8 cellular contexts compared by ENCODE assay signal in genomic region chr19:32976223-32976805, GRCh38. TPM values are rescaled to one million over a fixed set of nuclear protein-coding genes. Genes with fewer than 3 reads are reported as not detected.
DNase-seq lines count a peak whose midpoint lies in the region; ATAC-seq, FAIRE-seq and TF ChIP-seq lines count a peak whose summit lies in the region.

No MANE protein-coding gene starts in this region.

- peak; percentile 7 to 16; a peak in 1 of 6 replicates for ATAC-seq in A549
- no peak for ATAC-seq in esophagus mucosa

- TF ChIP-seq RAD21 in A549 (conservative IDR thresholded peaks at IDR 0.05 in 1 of 2, IDR thresholded peaks at IDR 0.05 in 1 of 2) (peak; percentile 99 to 100), liver (IDR thresholded peaks at IDR 0.05) (peak; percentile 91)

- POLR2A ChIA-PET in A549 (lab: Yijun Ruan, JAX) = interaction anchor here (0.6 to 1.7 kb wide), 3 partner anchors 65 to 200 kb away, joined by 5 read pairs; no protein-coding TSS in a partner anchor

- peak; percentile 94 for FAIRE-seq in A549 (lab: Jason Lieb, UNC)

- no peak overlapping the region for H3K9ac ChIP-seq in liver (ENCODE audit: low read depth in 1 of 2, low read length in 2 of 2)

- peak overlapping the region; percentile 38 to 42; a peak in 5 of 6 replicates for H3K27ac ChIP-seq in A549
- H3K27ac ChIP-seq in liver (ENCODE audit: low read depth in 1 of 2, low read length in 2 of 2) = no peak overlapping the region

- H3K36me3 ChIP-seq in liver (ENCODE audit: control insufficient read depth in 4 of 4, insufficient read depth in 3 of 4, low read depth in 1 of 4, low read length in 3 of 4) = peaks cover 5 to 9% (median 6%) of the 10 kb centered on the region in 4 donors

- H3K4me1 ChIP-seq in A549 (peaks cover 28% of the 10 kb centered on the region), liver (ENCODE audit: control insufficient read depth in 4 of 4, insufficient read depth in 4 of 4, low read length in 3 of 4) (peaks cover 0 to 15% (median 8%) of the 10 kb centered on the region in 4 donors)

- TF ChIP-seq EP300 in A549 (IDR thresholded peaks at IDR 0.05) = no peak

- H3K4me2 ChIP-seq in A549 = peak overlapping the region; percentile 40; the same call in 1 of the 3 replicates

- in situ Hi-C loops in GM13976 (cut with MboI; ENCODE audit: low sequenced_read_pairs, unreplicated experiment) = loop anchor here (10.0 kb wide), 1 partner anchor 138 kb away; no protein-coding TSS in a partner anchor

- TF ChIP-seq POLR2A in A549 (IDR thresholded peaks at IDR 0.05; ENCODE audit: low read length) = no peak

- 38% methylated on average over 14 of the region's 14 CpGs for WGBS in A549 (ENCODE audit: missing lambda C conversion rate)
- WGBS in liver = 44% methylated on average over 14 of the region's 14 CpGs

- TF ChIP-seq CTCF in A549 (IDR thresholded peaks at IDR 0.05) (peak; percentile 100), GM13976 (IDR thresholded peaks at IDR 0.05; ENCODE audit: borderline replicate concordance, control extremely low read depth, extremely low read depth, insufficient read depth, missing control alignments) (peak; percentile 73), liver (IDR thresholded peaks at IDR 0.05; ENCODE audit: low read depth, low read length, missing input control) (peak; percentile 64)

- H3K9me3 ChIP-seq in A549 = no peaks in the 10 kb centered on the region
- no peaks in the 10 kb centered on the region for H3K9me3 ChIP-seq in liver (ENCODE audit: control insufficient read depth in 4 of 4, low read length in 3 of 4)

- no peaks in the 10 kb centered on the region for H3K27me3 ChIP-seq in liver (ENCODE audit: control insufficient read depth in 4 of 4, insufficient read depth in 4 of 4, low read length in 3 of 4)

- H3K4me3 ChIP-seq in A549 (no peak overlapping the region), liver (ENCODE audit: low read depth in 1 of 3, low read length in 3 of 3) (no peak overlapping the region)

- CTCF ChIA-PET in A549 (lab: Yijun Ruan, JAX) = interaction anchor here (0.6 to 16.5 kb wide), 88 partner anchors 9 to 545 kb away, joined by 3 to 349 read pairs (median 6); partner anchors contain the start of genes ANKRD27, GPATCH1, NUDT19 and RGS9BP

- DNase-seq in A549 (ENCODE audit: low read depth in 1 of 2, low spot score in 1 of 2) (peak; percentile 89), GM13976 (ENCODE audit: low spot score) (peak; percentile 62), NCI-H2227 (lab: John Stamatoyannopoulos, UW; ENCODE audit: unreplicated experiment) (peak; percentile 94), cerebellum (ENCODE audit: low spot score) (peak; percentile 75)
- peak; percentile 67 for DNase-seq in activated CD4-positive, CD25-positive, alpha-beta regulatory T cell treated with anti-CD3 and anti-CD28 coated beads, Interleukin-2, amount 50 U/mL, for 72 hours
- DNase-seq in stimulated activated CD4-positive, alpha-beta T cell treated with anti-CD3 and anti-CD28 coated beads, TNF-alpha, amount 100 ng/mL, for 4 hours (ENCODE audit: low read depth in 3 of 3) = peak; percentile 30 to 45 (median 34)

TF ChIP-seq in A549, 52 proteins besides CTCF, POLR2A, EP300 and RAD21:
- TF ChIP-seq MAFK (IDR thresholded peaks at IDR 0.05; ENCODE audit: partially characterized antibody) (peak; percentile 4), FOSL2 (IDR thresholded peaks at IDR 0.05) (no peak), FOSL2 (CRISPR knock-in tag; IDR thresholded peaks at IDR 0.05) (peak; percentile 18; the same call in 1 of the 2 replicates), FOXS1 (CRISPR knock-in tag; IDR thresholded peaks at IDR 0.05) (no peak), SMC3 (IDR thresholded peaks at IDR 0.05) (peak; percentile 99), BHLHE40 (IDR thresholded peaks at IDR 0.05; ENCODE audit: low read depth, low read length) (no peak)

TF ChIP-seq in liver, 16 proteins besides CTCF, POLR2A, EP300 and RAD21:
- TF ChIP-seq RXRA (IDR thresholded peaks at IDR 0.05) (peak in 1 of 2 donors; percentile 5), REST (IDR thresholded peaks at IDR 0.05) (no peak)
TF ChIP-seq in liver: peak in this region for 1.

RNA-seq across cellular contexts. Expression of gene FAAP24, which starts 4.3 kb away (rescaled TPM):
- polyA plus RNA-seq in A549 (2011; rRNA removed) = 14.4 and 15.9 TPM in 2 replicates
- polyA plus RNA-seq in A549 (2012; cell fraction: cytosol; rRNA removed) = 13.1 and 15.9 TPM in 2 replicates
- polyA plus RNA-seq in A549 (2012; cell fraction: nucleus; rRNA removed) = 4.0 and 4.4 TPM in 2 replicates
- 14.2 to 15.1 TPM (median 15.0 TPM) in 3 replicates for polyA plus RNA-seq in A549 (2017; fragmentation: RNase III; extraction: RNeasy Plus Mini Kit Qiagen cat#74134 plus additional on column Dnase treatment)
- 10.1 and 14.6 TPM in 2 replicates for polyA minus RNA-seq in A549 (2011; rRNA and poly(A)+ RNA removed)
- total RNA-seq in cerebellum = 1.7 TPM
- total RNA-seq in liver = 1 to 10 TPM in 1 of 2 donors, under 1 TPM in 1; 0.25 to 1.1 TPM
- polyA plus RNA-seq in liver = under 1 TPM; 0.19 to 0.29 TPM
- 3.8 TPM for total RNA-seq in esophagus mucosa

RNA-seq across cellular contexts. Expression of gene CEP89, which starts 4.6 kb away (rescaled TPM):
- polyA plus RNA-seq in A549 (2011; rRNA removed) = 31.5 and 45.3 TPM in 2 replicates
- 41.5 and 44.3 TPM in 2 replicates for polyA plus RNA-seq in A549 (2012; cell fraction: cytosol; rRNA removed)
- polyA plus RNA-seq in A549 (2012; cell fraction: nucleus; rRNA removed) = 50.8 and 61.9 TPM in 2 replicates
- 38.4 to 42.2 TPM (median 41.3 TPM) in 3 replicates for polyA plus RNA-seq in A549 (2017; fragmentation: RNase III; extraction: RNeasy Plus Mini Kit Qiagen cat#74134 plus additional on column Dnase treatment)
- 65.3 and 74.0 TPM in 2 replicates for polyA minus RNA-seq in A549 (2011; rRNA and poly(A)+ RNA removed)
- 21.1 TPM for total RNA-seq in cerebellum
- 1 to 10 TPM; 2.4 to 2.9 TPM for total RNA-seq in liver
- polyA plus RNA-seq in liver = 1 to 10 TPM; 2.0 to 2.4 TPM
- total RNA-seq in esophagus mucosa = 8.3 TPM

Comparison
In these comparisons a context has a peak if more than half of its experiments do, and no peak if none do; other contexts are left out.
1. DNase-seq: peak in every context shown above with its lines; median percentile 94 in NCI-H2227; 89 in A549; 75 in cerebellum; 67 in activated CD4-positive, CD25-positive, alpha-beta regulatory T cell treated with anti-CD3 and anti-CD28 coated beads, Interleukin-2, amount 50 U/mL, for 72 hours; 62 in GM13976; 34 in stimulated activated CD4-positive, alpha-beta T cell treated with anti-CD3 and anti-CD28 coated beads, TNF-alpha, amount 100 ng/mL, for 4 hours.
2. H3K27ac ChIP-seq: peak in A549 (2 of 2); none in liver (0 of 2).
3. Peak in every context shown above with its lines, with median percentiles within 50 percentile points of each other: CTCF ChIP-seq.